In genomic region chr13:21242236-21242635, GRCh38 we compare ENCODE assay signal across 15 cellular contexts.
A peak's percentile ranks its signal among the peaks of the same experiment; 100 is the strongest.
DNase-seq lines count a peak whose midpoint lies in the region; ATAC-seq and TF ChIP-seq lines count a peak whose summit lies in the region.
"Had no signal": no experiment of that assay in that cellular context is flagged by ENCODE, and none has a peak within 500 bp of the region (broad histone marks: within the 10 kb centered on the region; RNA-seq: fewer than 3 reads in every experiment).

No MANE protein-coding gene starts in this region.

- ATAC-seq in HG03139 (IDR thresholded peaks at IDR 0.05; ENCODE audit: unreplicated experiment) = no peak
- ATAC-seq: gastrocnemius medialis; natural killer cell treated with Interleukin-12 subunit alpha and Interleukin-12 subunit beta and Interleukin-15 and Interleukin-18, amount 100 ng/mL, for 72 hours had no signal

- TF ChIP-seq POLR2A in thyroid gland (IDR thresholded peaks at IDR 0.05) = no peak

- no peaks in the 10 kb centered on the region for H3K36me3 ChIP-seq in A673 (ENCODE audit: insufficient read depth, low read length, poor library complexity, severe bottlenecking)
- no peaks in the 10 kb centered on the region for H3K36me3 ChIP-seq in H7 (replicated peaks; ENCODE audit: control insufficient read depth, insufficient read depth, low read length)
- H3K36me3 ChIP-seq in thyroid gland = no peaks in the 10 kb centered on the region
- H3K36me3 ChIP-seq: ascending aorta, gastrocnemius medialis, HAP-1 had no signal

- WGBS in thyroid gland, 2 donors = 84 to 91% methylated on average over 9 of the region's 9 CpGs

- H3K27me3 ChIP-seq in A673 (replicated peaks; ENCODE audit: insufficient read depth, low read depth, low read length, poor library complexity) (no peaks in the 10 kb centered on the region), H7 (ENCODE audit: control insufficient read depth, insufficient read depth, low read length) (no peaks in the 10 kb centered on the region), thyroid gland (no peaks in the 10 kb centered on the region)
- H3K27me3 ChIP-seq: ascending aorta, gastrocnemius medialis had no signal

- no TSS peak for BruUV-seq in A673 (replicated peaks; lab: Mats Ljungman, UMichigan)

- intact Hi-C loops in A673 (cut with micrococcal nuclease; ENCODE audit: unreplicated experiment) (loop anchor here (5.0 kb wide), 1 partner anchor 55 kb away; no protein-coding TSS in a partner anchor), thyroid gland (cut with DNase I) (no loop called here)

- H3K9me3 ChIP-seq in A673 (ENCODE audit: low read depth, low read length, poor library complexity, severe bottlenecking) = peaks cover 3% of the 10 kb centered on the region
- H3K9me3 ChIP-seq in thyroid gland = no peaks in the 10 kb centered on the region
- H3K9me3 ChIP-seq: ascending aorta, gastrocnemius medialis, HAP-1 had no signal

- POLR2A ChIA-PET in A673 (lab: Charles Lee; ENCODE audit: low non-redundant PET) = no interaction called here

- H3K4me1 ChIP-seq in A673 (ENCODE audit: insufficient read depth, low read length, poor library complexity, severe bottlenecking) (peaks cover 34% of the 10 kb centered on the region), thyroid gland (peaks cover 3 to 8% of the 10 kb centered on the region in 2 donors)
- H3K4me1 ChIP-seq: ascending aorta, gastrocnemius medialis, HAP-1 had no signal

- DNase-seq in A673 (ENCODE audit: low spot score) (peak; percentile 57), H7 (peak; percentile 51), SK-N-DZ (ENCODE audit: low spot score) (peak; percentile 10), iPS DF 4.7 (ENCODE audit: extremely low read depth, low spot score) (peak; percentile 30), thyroid gland (no peak), HuH-7 (ENCODE audit: low spot score) (no peak), HK-2 (ENCODE audit: unreplicated experiment) (no peak)
- DNase-seq: activated naive CD4-positive, alpha-beta T cell treated with Interleukin-2 at 50 U/mL for 16 hours; gastrocnemius medialis; NCI-H2171 treated with DMSO at 0.1 percent for 48 hours; SHP77 treated with DMSO at 0.1 percent for 48 hours had no signal

- CTCF ChIA-PET in A673 (lab: Charles Lee) = no interaction called here

- H3K4me3 ChIP-seq in A673 (ENCODE audit: low read depth, low read length, poor library complexity, severe bottlenecking) = no peak overlapping the region
- no peak overlapping the region for H3K4me3 ChIP-seq in H7 (ENCODE audit: insufficient read depth, low read depth, low read length)
- H3K4me3 ChIP-seq in thyroid gland (replicated peaks in 1 of 3) = no peak overlapping the region
- H3K4me3 ChIP-seq: ascending aorta, gastrocnemius medialis, HAP-1 had no signal

- TF ChIP-seq CTCF in A673 (conservative IDR thresholded peaks at IDR 0.05; ENCODE audit: low read depth, low read length) (peak; percentile 54), thyroid gland (IDR thresholded peaks at IDR 0.05) (no peak)

- H3K27ac ChIP-seq in A673 (ENCODE audit: low read depth, low read length, poor library complexity, severe bottlenecking) (no peak overlapping the region), thyroid gland (no peak overlapping the region)
- H3K27ac ChIP-seq: ascending aorta, gastrocnemius medialis had no signal

Comparison
In these comparisons a context has a peak if more than half of its experiments do, and no peak if none do; other contexts are left out.
1. DNase-seq: peak in A673 (single experiment), H7 (single experiment), SK-N-DZ (single experiment) and iPS DF 4.7 (single experiment); none in thyroid gland (0 of 2), HuH-7 (single experiment) and HK-2 (single experiment).